ENCODE assay signal across 8 cellular contexts in the genomic region with DNA sequence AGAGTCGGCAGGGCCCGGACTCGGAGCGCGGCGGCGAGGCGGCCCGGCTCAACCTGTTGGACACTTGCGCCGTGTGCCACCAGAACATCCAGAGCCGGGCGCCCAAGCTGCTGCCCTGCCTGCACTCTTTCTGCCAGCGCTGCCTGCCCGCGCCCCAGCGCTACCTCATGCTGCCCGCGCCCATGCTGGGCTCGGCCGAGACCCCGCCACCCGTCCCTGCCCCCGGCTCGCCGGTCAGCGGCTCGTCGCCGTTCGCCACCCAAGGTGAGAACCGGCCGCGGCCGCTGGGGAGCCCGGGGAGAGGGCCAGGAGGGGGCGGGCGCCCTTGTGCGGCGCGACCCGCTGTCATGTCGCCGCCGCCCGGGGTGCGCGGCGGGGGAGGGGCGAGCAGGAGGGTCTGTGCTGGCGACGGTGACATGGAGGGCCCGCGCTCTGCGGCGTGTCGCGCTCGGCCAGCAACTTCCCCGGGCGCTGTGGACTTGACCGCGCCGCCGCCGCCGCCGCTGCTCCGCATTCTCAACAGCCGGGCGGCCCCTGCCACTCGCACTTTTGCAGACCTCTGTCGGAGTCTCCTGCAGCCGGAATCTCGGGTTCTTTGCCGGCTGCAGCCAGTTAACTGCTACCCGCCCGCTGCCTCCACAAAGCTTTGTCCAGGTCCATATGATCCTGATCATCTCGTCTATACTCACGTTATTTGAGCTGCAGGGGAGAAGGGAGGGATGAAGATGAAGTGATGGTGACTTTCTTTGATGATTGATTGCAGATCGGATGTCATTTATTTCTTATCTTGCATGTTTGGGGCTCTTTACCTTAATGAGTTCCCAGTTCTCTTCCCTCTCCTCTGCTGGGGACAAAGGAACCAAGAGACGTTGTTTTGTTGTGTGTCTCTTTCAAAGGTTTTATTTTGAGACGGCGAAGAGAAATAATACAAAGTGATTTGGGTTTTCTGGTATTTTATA. TPM values are rescaled to one million over a fixed set of nuclear protein-coding genes. Genes with fewer than 3 reads are reported as not detected.
DNase-seq lines count a peak whose midpoint lies in the region; ATAC-seq, FAIRE-seq and TF ChIP-seq lines count a peak whose summit lies in the region.

No MANE protein-coding gene starts in this region.

- peak overlapping the region; percentile 82 for H3K4me3 ChIP-seq in BJ (ENCODE audit: low read depth, low read length)
- H3K4me3 ChIP-seq in H1 (ENCODE audit: extremely low read depth in 1 of 4, insufficient read depth in 2 of 4, low read depth in 3 of 4, low read length in 4 of 4) = peak overlapping the region; percentile 80 to 96 (median 93)

- H3K27ac ChIP-seq in H1 (ENCODE audit: low read depth, low read length) = peak overlapping the region; percentile 86; the same call in 1 of the 2 replicates

- H3K79me1 ChIP-seq in H1 (ENCODE audit: low read depth, low read length) = no peaks in the 10 kb centered on the region

- no peak for TF ChIP-seq EP300 in H1 (IDR thresholded peaks at IDR 0.05; ENCODE audit: borderline replicate concordance in 1 of 2, low read depth in 2 of 2, low read length in 2 of 2)

- H3K4me1 Mint-ChIP-seq in activated CD8-positive, alpha-beta memory T cell treated with anti-CD3 and anti-CD28 coated beads, Interleukin-2, amount 10 ng/mL, durations not matched to agents 7 days and 5 days = peaks cover 30% of the 10 kb centered on the region

- no peak overlapping the region for H3K14ac ChIP-seq in H1 (ENCODE audit: insufficient read length)

- WGBS in H1 (ENCODE audit: extremely low coverage in 1 of 2, insufficient coverage in 1 of 2, insufficient read length in 1 of 2, insufficient replicate concordance in 2 of 2, low coverage in 1 of 2, low lambda C conversion rate in 2 of 2, missing lambda C conversion rate in 1 of 2), 2 experiments = 2% methylated on average over 51 of the region's 84 CpGs; no CpG with 5 or more reads in 1 of the 2 experiments

- FAIRE-seq in H1 (lab: Jason Lieb, UNC) = no peak

- peak; percentile 31 for ATAC-seq in GM19025 (IDR thresholded peaks at IDR 0.05; ENCODE audit: low read depth, unreplicated experiment)
- ATAC-seq in HG03196 (IDR thresholded peaks at IDR 0.05; ENCODE audit: unreplicated experiment) = peak; percentile 37
- peak; percentile 29 for ATAC-seq in activated CD8-positive, alpha-beta memory T cell treated with anti-CD3 and anti-CD28 coated beads, Interleukin-2, amount 10 ng/mL, durations not matched to agents 7 days and 5 days

- no peak overlapping the region for H4K91ac ChIP-seq in H1 (replicated peaks; ENCODE audit: insufficient read length, low read length)

- H3K9me3 ChIP-seq in H1 (ENCODE audit: insufficient read depth in 2 of 2, low read depth in 1 of 2, low read length in 1 of 2) = peaks cover 0 to 3% of the 10 kb centered on the region in 2 experiments; a peak in 1 of 4 replicates

- peaks cover 12% of the 10 kb centered on the region for H3K36me3 Mint-ChIP-seq in activated CD8-positive, alpha-beta memory T cell treated with anti-CD3 and anti-CD28 coated beads, Interleukin-2, amount 10 ng/mL, durations not matched to agents 7 days and 5 days

- H3K23ac ChIP-seq in H1 (ENCODE audit: insufficient read length) = no peak overlapping the region

- H2BK5ac ChIP-seq in H1 (ENCODE audit: low read depth, low read length) = 0 out of 2 replicates have a peak overlapping the region, but pooled peaks have one; percentile 45

- H3K27me3 ChIP-seq in BJ (ENCODE audit: control insufficient read depth, insufficient read depth, low read length) = no peaks in the 10 kb centered on the region
- no peaks in the 10 kb centered on the region for H3K27me3 ChIP-seq in H1 (replicated peaks in 1 of 4; ENCODE audit: control insufficient read depth in 3 of 4, extremely low read depth in 1 of 4, insufficient read depth in 3 of 4, low read length in 3 of 4)

- POLR2A ChIA-PET in BJ (lab: Charles Lee) = no interaction called here
- POLR2A ChIA-PET in H1 (lab: Charles Lee; ENCODE audit: partially characterized antibody) = interaction anchor here (0.6 to 3.5 kb wide), 10 partner anchors 10 to 292 kb away, joined by 3 to 24 read pairs (median 4); no protein-coding TSS in a partner anchor

- peak overlapping the region; percentile 59 to 76 for H3K4me2 ChIP-seq in H1 (ENCODE audit: insufficient read depth in 1 of 2, low read depth in 2 of 2, low read length in 2 of 2)

- no peak overlapping the region for H2BK12ac ChIP-seq in H1 (ENCODE audit: low read depth, low read length)

- H3K79me2 ChIP-seq in H1 (ENCODE audit: control insufficient read depth in 1 of 2, insufficient read depth in 2 of 2, low read length in 2 of 2) = peaks cover 42 to 58% of the 10 kb centered on the region in 2 experiments

- H3K27ac Mint-ChIP-seq in activated CD8-positive, alpha-beta memory T cell treated with anti-CD3 and anti-CD28 coated beads, Interleukin-2, amount 10 ng/mL, durations not matched to agents 7 days and 5 days = peak overlapping the region; percentile 94

- H2AK5ac ChIP-seq in H1 (ENCODE audit: low read depth, low read length) = no peak overlapping the region

- H3K27me3 Mint-ChIP-seq in activated CD8-positive, alpha-beta memory T cell treated with anti-CD3 and anti-CD28 coated beads, Interleukin-2, amount 10 ng/mL, durations not matched to agents 7 days and 5 days = peaks cover 2% of the 10 kb centered on the region

- peak overlapping the region; percentile 85 for H4K5ac ChIP-seq in H1 (ENCODE audit: insufficient read length, low read depth, low read length)

- H2BK20ac ChIP-seq in H1 (ENCODE audit: low read length) = no peak overlapping the region

- H3K4me1 ChIP-seq in H1 (replicated peaks in 1 of 4; ENCODE audit: control insufficient read depth in 3 of 4, insufficient read depth in 4 of 4, low read length in 3 of 4) = peaks cover 0 to 5% (median 2%) of the 10 kb centered on the region in 4 experiments; a peak in 5 of 7 replicates

- no peaks in the 10 kb centered on the region for H3K9me3 Mint-ChIP-seq in activated CD8-positive, alpha-beta memory T cell treated with anti-CD3 and anti-CD28 coated beads, Interleukin-2, amount 10 ng/mL, durations not matched to agents 7 days and 5 days (ENCODE audit: low read depth)

- H3K36me3 ChIP-seq in BJ (ENCODE audit: control insufficient read depth, insufficient read depth, low read length) = no peaks in the 10 kb centered on the region
- H3K36me3 ChIP-seq in H1 (ENCODE audit: control insufficient read depth in 2 of 4, insufficient read depth in 4 of 4, low read length in 3 of 4) = peaks cover 0 to 42% (median 5%) of the 10 kb centered on the region in 4 experiments; a peak in 4 of 8 replicates

- TF ChIP-seq POLR2A in H1 (IDR thresholded peaks at IDR 0.05; ENCODE audit: control extremely low read depth in 1 of 2, low read depth in 2 of 2, low read length in 2 of 2) = no peak; a peak in 1 of 3 replicates

- H4K20me1 ChIP-seq in H1 (replicated peaks in 1 of 2; ENCODE audit: control insufficient read depth in 1 of 2, insufficient read depth in 2 of 2, low read length in 2 of 2) = peaks cover 17 to 19% of the 10 kb centered on the region in 2 experiments

- peak overlapping the region; percentile 89 for H4K8ac ChIP-seq in H1 (ENCODE audit: extremely low read depth, insufficient read depth, low read length)

- peak overlapping the region; percentile 89 for H3K4me3 Mint-ChIP-seq in activated CD8-positive, alpha-beta memory T cell treated with anti-CD3 and anti-CD28 coated beads, Interleukin-2, amount 10 ng/mL, durations not matched to agents 7 days and 5 days

- H2BK120ac ChIP-seq in H1 (replicated peaks; ENCODE audit: low read depth, low read length) = no peak overlapping the region

- peak overlapping the region; percentile 76 to 91 (median 86) for H3K9ac ChIP-seq in H1 (replicated peaks in 1 of 4; ENCODE audit: extremely low read depth in 1 of 4, low read depth in 3 of 4, low read length in 3 of 4)

- H3K23me2 ChIP-seq in H1 (ENCODE audit: low read depth, low read length) = peaks cover 6% of the 10 kb centered on the region

- peak overlapping the region; percentile 63 for H3K18ac ChIP-seq in H1 (ENCODE audit: extremely low read depth, low read length)

- CTCF ChIA-PET in BJ (lab: Yijun Ruan, JAX) = no interaction called here
- CTCF ChIA-PET in activated CD8-positive, alpha-beta memory T cell treated with anti-CD3 and anti-CD28 coated beads, Interleukin-2, amount 10 ng/mL, durations not matched to agents 7 days and 5 days (lab: Charles Lee) = interaction anchor here (2.6 kb wide), 1 partner anchor 278 kb away, joined by 8 read pairs; no protein-coding TSS in a partner anchor
- CTCF ChIA-PET in H1 (lab: Charles Lee; ENCODE audit: partially characterized antibody) = no interaction called here

- H3K4ac ChIP-seq in H1 (replicated peaks; ENCODE audit: insufficient read length, low read depth, low read length) = no peak overlapping the region

- DNase-seq in BJ (ENCODE audit: low read depth) (no peak), NCI-H748 treated with DMSO at 0.1 percent for 48 hours (lab: John Stamatoyannopoulos, UW) (peak; percentile 64), H1 (ENCODE audit: low read depth in 1 of 2, low spot score in 2 of 2) (peak in 1 of 2 experiments; percentile 56), midbrain (lab: John Stamatoyannopoulos, UW) (peak; percentile 50)
- peak; percentile 70 for DNase-seq in activated CD8-positive, alpha-beta memory T cell treated with anti-CD3 and anti-CD28 coated beads, Interleukin-2, amount 10 ng/mL, durations not matched to agents 7 days and 5 days
- DNase-seq in stimulated activated CD8-positive, alpha-beta memory T cell treated with anti-CD3 and anti-CD28 coated beads, Interleukin-2, amount 100 ng/mL, for 1 hour (ENCODE audit: low read depth in 2 of 2) = peak; percentile 21 to 28

- H2AFZ ChIP-seq in H1 (ENCODE audit: low read length) = no peak overlapping the region

- TF ChIP-seq CTCF in BJ (IDR thresholded peaks at IDR 0.05; ENCODE audit: insufficient read depth, low read depth, low read length) (no peak), H1 (IDR thresholded peaks at IDR 0.05; ENCODE audit: control extremely low read depth in 1 of 3, insufficient read depth in 1 of 3, low read depth in 1 of 3, low read length in 3 of 3) (no peak)

- TF ChIP-seq RAD21 in H1 (IDR thresholded peaks at IDR 0.05 in 1 of 2, conservative IDR thresholded peaks at IDR 0.05 in 1 of 2; ENCODE audit: low read depth in 2 of 2, low read length in 2 of 2) = 0 out of 4 replicates have a peak, but pooled peaks of 1 of the 2 experiments have one; percentile 3

- peak overlapping the region; percentile 40 for H3K56ac ChIP-seq in H1 (replicated peaks; ENCODE audit: insufficient read length, low read depth, low read length)

- H2BK15ac ChIP-seq in H1 (ENCODE audit: low read length) = no peak overlapping the region

RNA-seq across cellular contexts. Expression of gene TRIM24, which starts 0.9 kb away (rescaled TPM):
- polyA plus RNA-seq in BJ (2011; rRNA removed) = 4.2 and 5.4 TPM in 2 replicates
- 4.4 and 7.0 TPM in 2 replicates for polyA minus RNA-seq in BJ (2011; rRNA and poly(A)+ RNA removed)
- 10 to 100 TPM; 17.7 to 20.2 TPM for total RNA-seq in activated CD8-positive, alpha-beta memory T cell treated with anti-CD3 and anti-CD28 coated beads, Interleukin-2, amount 10 ng/mL, durations not matched to agents 7 days and 5 days
- 146 and 149 TPM in 2 replicates for total RNA-seq in H1 (2021; fragmentation: NEBNext Ultra II Directional; extraction: Animal tissue kit (Norgen Biotek cat#: 25700))
- polyA plus RNA-seq in H1 (2011; rRNA removed) = 50.4 and 67.6 TPM in 2 replicates
- polyA plus RNA-seq in H1 (2011; cell fraction: cytosol; rRNA removed) = 76.4 TPM
- polyA plus RNA-seq in H1 (2011; cell fraction: nucleus; rRNA removed) = 67.0 TPM
- 66.2 to 90.3 TPM (median 78.6 TPM) in 4 replicates for polyA plus RNA-seq in H1 (2012, experiment 1 of 2)
- polyA plus RNA-seq in H1 (2012, experiment 2 of 2) = 5.6 TPM
- 87.4 TPM for polyA plus RNA-seq in H1 (2013, experiment 1 of 2)
- polyA plus RNA-seq in H1 (2013, experiment 2 of 2) = 86.9 TPM
- polyA minus RNA-seq in H1 (2011; rRNA and poly(A)+ RNA removed) = 147 and 171 TPM in 2 replicates
- 117 TPM for polyA minus RNA-seq in H1 (2011; cell fraction: cytosol; rRNA and poly(A)+ RNA removed)
- 216 TPM for polyA minus RNA-seq in H1 (2011; cell fraction: nucleus; rRNA and poly(A)+ RNA removed)
